ENCODE assay signal across 22 cellular contexts in the genomic region with DNA sequence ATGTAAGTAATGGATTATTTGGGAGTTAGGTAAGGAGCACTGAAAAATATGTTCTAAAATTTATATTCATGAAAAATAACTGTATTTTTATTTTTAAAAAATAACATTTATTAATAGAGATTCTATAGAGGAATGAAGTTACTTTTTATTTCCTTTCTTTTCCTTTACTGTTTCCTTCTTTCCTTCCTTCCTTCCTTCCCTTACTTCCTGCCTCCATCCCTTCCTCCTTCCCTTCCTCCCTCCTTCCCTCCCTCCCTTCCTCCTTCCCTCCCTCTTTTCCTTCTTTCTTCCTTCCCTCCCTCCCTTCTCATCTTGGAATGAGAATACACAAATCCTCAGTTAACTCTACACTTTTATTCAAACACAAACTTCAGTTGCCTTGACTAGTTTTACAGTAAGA.
"Had no signal": no experiment of that assay in that cellular context is flagged by ENCODE, and none has a peak within 500 bp of the region (broad histone marks: within the 10 kb centered on the region; RNA-seq: fewer than 3 reads in every experiment).

No MANE protein-coding gene starts in this region.

- H3K27ac ChIP-seq: coronary artery, esophagus muscularis mucosa, foreskin keratinocyte, left lung, lower lobe of right lung, prostate gland, testis had no signal

- H3K4me3 Mint-ChIP-seq: nephron progenitor cell; stimulated activated memory B cell treated with anti-CD40 and anti-IgM and Interleukin-4, amounts not matched to agents 10 μg/mL and 1 μg/mL and 100 μg/mL, for 72 hours; type B pancreatic cell had no signal

- H3K27me3 ChIP-seq: esophagus muscularis mucosa, foreskin keratinocyte, left lung, testis, tibial artery had no signal

- ATAC-seq: foreskin keratinocyte; left lung; lower lobe of right lung; naive thymus-derived CD8-positive, alpha-beta T cell; sciatic nerve; stimulated activated memory B cell treated with anti-CD40 and anti-IgM and Interleukin-4, amounts not matched to agents 10 μg/mL and 1 μg/mL and 100 μg/mL, for 72 hours; stimulated activated naive CD8-positive, alpha-beta T cell treated with anti-CD3 and anti-CD28 coated beads, Interleukin-15, Interleukin-2, amounts not matched to agents 100 U/mL and 50 U/mL, for 24 hours had no signal

- H3K9me3 Mint-ChIP-seq: naive thymus-derived CD8-positive, alpha-beta T cell; stimulated activated memory B cell treated with anti-CD40 and anti-IgM and Interleukin-4, amounts not matched to agents 10 μg/mL and 1 μg/mL and 100 μg/mL, for 72 hours; type B pancreatic cell had no signal

- H3K4me1 ChIP-seq: foreskin keratinocyte, left lung, lower lobe of right lung, prostate gland, testis had no signal

- H3K9me3 ChIP-seq: esophagus muscularis mucosa, left lung, lower lobe of right lung, prostate gland, testis, tibial artery had no signal

- H3K36me3 ChIP-seq: esophagus muscularis mucosa, left lung, lower lobe of right lung, prostate gland, tibial artery had no signal

- H3K36me3 Mint-ChIP-seq: naive thymus-derived CD8-positive, alpha-beta T cell; stimulated activated memory B cell treated with anti-CD40 and anti-IgM and Interleukin-4, amounts not matched to agents 10 μg/mL and 1 μg/mL and 100 μg/mL, for 72 hours had no signal

- H3K27me3 Mint-ChIP-seq: naive thymus-derived CD8-positive, alpha-beta T cell; stimulated activated memory B cell treated with anti-CD40 and anti-IgM and Interleukin-4, amounts not matched to agents 10 μg/mL and 1 μg/mL and 100 μg/mL, for 72 hours; type B pancreatic cell had no signal

- H3K4me1 Mint-ChIP-seq: naive thymus-derived CD8-positive, alpha-beta T cell had no signal

- DNase-seq: dermis blood vessel endothelial cell; effector memory CD4-positive, alpha-beta T cell; foreskin keratinocyte; glutamatergic neuron; kidney; left lung; lower lobe of right lung; naive thymus-derived CD8-positive, alpha-beta T cell; nephron progenitor cell; nucleus accumbens; stimulated activated CD4-positive, alpha-beta T cell treated with anti-CD3 and anti-CD28 coated beads, Interleukin-2, amount 100 ng/mL, for 24 hours; stimulated activated CD4-positive, alpha-beta T cell treated with anti-CD3 and anti-CD28 coated beads, Interleukin-4, amount 100 ng/mL, for 24 hours; stimulated activated naive CD8-positive, alpha-beta T cell treated with anti-CD3 and anti-CD28 coated beads, Interleukin-15, Interleukin-2, amounts not matched to agents 100 U/mL and 50 U/mL, for 24 hours; substantia nigra; testis; tibial artery had no signal

- H3K4me3 ChIP-seq: coronary artery, esophagus muscularis mucosa, left lung, lower lobe of right lung, prostate gland, testis, tibial artery had no signal

- H3K27ac Mint-ChIP-seq: naive thymus-derived CD8-positive, alpha-beta T cell; type B pancreatic cell had no signal
